Comparison of ENCODE assay signal across 21 cellular contexts in genomic region chr7:70460066-70460465, GRCh38.
DNase-seq lines count a peak whose midpoint lies in the region; ATAC-seq and TF ChIP-seq lines count a peak whose summit lies in the region.
"Had no signal": no experiment of that assay in that cellular context is flagged by ENCODE, and none has a peak within 500 bp of the region (broad histone marks: within the 10 kb centered on the region; RNA-seq: fewer than 3 reads in every experiment).

No MANE protein-coding gene starts in this region.

- no peaks in the 10 kb centered on the region for H3K27me3 ChIP-seq in BLaER1 treated with 17β-estradiol and CSF1 and Interleukin-3, amounts not matched to agents 10 nM and 100 nM
- no peaks in the 10 kb centered on the region for H3K27me3 ChIP-seq in OCI-LY1 (ENCODE audit: insufficient read depth, low read length)
- H3K27me3 ChIP-seq in trophoblast cell (ENCODE audit: insufficient read depth, low read length), result no peaks in the 10 kb centered on the region
- H3K27me3 ChIP-seq: BE2C had no signal

- no peak overlapping the region for H2AFZ ChIP-seq in OCI-LY1 (ENCODE audit: low read length)
- peak overlapping the region; percentile 23 for H2AFZ ChIP-seq in trophoblast cell (ENCODE audit: insufficient read depth, low read length, poor library complexity)

- H3K4me1 ChIP-seq in BLaER1 treated with 17β-estradiol and CSF1 and Interleukin-3, amounts not matched to agents 10 nM and 100 nM, result peaks cover 24 to 65% (median 54%) of the 10 kb centered on the region in 10 experiments
- H3K4me1 ChIP-seq in OCI-LY1 (ENCODE audit: insufficient read depth, low read length, severe bottlenecking), result peaks cover 51% of the 10 kb centered on the region
- H3K4me1 ChIP-seq in trophoblast cell (ENCODE audit: control insufficient read depth in 1 of 2, insufficient read depth in 2 of 2, low read length in 2 of 2), result peaks cover 19% of the 10 kb centered on the region in 2 experiments

- H4K12ac ChIP-seq in trophoblast cell (ENCODE audit: low read depth, low read length), result no peak overlapping the region

- H4K8ac ChIP-seq in trophoblast cell (ENCODE audit: low read depth, low read length), result peak overlapping the region; percentile 59

- no peak overlapping the region for H3K27ac ChIP-seq in BLaER1 treated with 17β-estradiol and CSF1 and Interleukin-3, amounts not matched to agents 10 nM and 100 nM
- H3K27ac ChIP-seq in OCI-LY1 (ENCODE audit: low read depth, low read length, poor library complexity, severe bottlenecking) (peak overlapping the region; percentile 95), trophoblast cell (ENCODE audit: low read depth, low read length) (peak overlapping the region; percentile 24)
- H3K27ac ChIP-seq: A549, C4-2B had no signal

- H3K9me2 ChIP-seq in OCI-LY1 (ENCODE audit: low read depth, low read length), result no peaks in the 10 kb centered on the region

- H3K23ac ChIP-seq in trophoblast cell (ENCODE audit: low read length), result no peak overlapping the region

- H4K20me1 ChIP-seq in BLaER1 treated with 17β-estradiol and CSF1 and Interleukin-3, amounts not matched to agents 10 nM and 100 nM, result peaks cover 0 to 3% (median 0%) of the 10 kb centered on the region in 11 experiments; a peak in 2 of 22 replicates
- H4K20me1 ChIP-seq in OCI-LY1 (ENCODE audit: insufficient read depth, low read length), result no peaks in the 10 kb centered on the region

- no peak overlapping the region for H3K4me3 ChIP-seq in BLaER1 treated with 17β-estradiol and CSF1 and Interleukin-3, amounts not matched to agents 10 nM and 100 nM
- H3K4me3 ChIP-seq in OCI-LY1 (ENCODE audit: low read depth, low read length, poor library complexity, severe bottlenecking) (peak overlapping the region; percentile 12), trophoblast cell (ENCODE audit: low read depth, low read length) (no peak overlapping the region)
- H3K4me3 ChIP-seq: A549, HAP-1 had no signal

- H3K9ac ChIP-seq in BLaER1 treated with 17β-estradiol and CSF1 and Interleukin-3, amounts not matched to agents 10 nM and 100 nM, result no peak overlapping the region
- H3K9ac ChIP-seq in OCI-LY1 (ENCODE audit: low read length) (peak overlapping the region; percentile 13; the same call in 1 of the 2 replicates), trophoblast cell (ENCODE audit: low read length) (no peak overlapping the region)

- peak overlapping the region; percentile 4 for H2BK120ac ChIP-seq in trophoblast cell (ENCODE audit: insufficient read depth, low read length, poor library complexity)

- peak overlapping the region; percentile 6 for H3K18ac ChIP-seq in trophoblast cell (ENCODE audit: low read length)

- WGBS in trophoblast cell (ENCODE audit: extremely low coverage, insufficient coverage, insufficient read length), result no CpG with 5 or more reads among the region's 10 CpGs

- H3K36me3 ChIP-seq in BLaER1 treated with 17β-estradiol and CSF1 and Interleukin-3, amounts not matched to agents 10 nM and 100 nM, result peaks cover 0 to 5% (median 0%) of the 10 kb centered on the region in 11 experiments; a peak in 3 of 22 replicates
- no peaks in the 10 kb centered on the region for H3K36me3 ChIP-seq in OCI-LY1 (ENCODE audit: insufficient read depth, low read length)
- no peaks in the 10 kb centered on the region for H3K36me3 ChIP-seq in trophoblast cell (ENCODE audit: control insufficient read depth in 1 of 2, insufficient read depth in 2 of 2, low read length in 2 of 2)
- H3K36me3 ChIP-seq: BE2C, HAP-1 had no signal

- peaks cover 7% of the 10 kb centered on the region; the same call in 1 of the 2 replicates for H3F3A ChIP-seq in OCI-LY1 (ENCODE audit: insufficient read depth, low read length)

- H3K9me3 ChIP-seq in BLaER1 treated with 17β-estradiol and CSF1 and Interleukin-3, amounts not matched to agents 10 nM and 100 nM (replicated peaks in 1 of 11), result no peaks in the 10 kb centered on the region
- H3K9me3 ChIP-seq in OCI-LY1 (ENCODE audit: low read length) (no peaks in the 10 kb centered on the region), trophoblast cell (ENCODE audit: insufficient read depth, low read depth, low read length) (peaks cover 3% of the 10 kb centered on the region)
- H3K9me3 ChIP-seq: A549, BE2C, HAP-1 had no signal

- DNase-seq in trophoblast cell, result no peak
- no peak for DNase-seq in effector CD4-positive, alpha-beta T cell
- DNase-seq in OCI-M1 (lab: John Stamatoyannopoulos, UW), result no peak
- DNase-seq: 8988T; ACHN; AML-193; BE2C; CD4-positive, CD25-positive, alpha-beta regulatory T cell; CD8-positive, alpha-beta T cell; DMS 273 treated with DMSO at 0.1 percent for 48 hours; DMS79; GF-D8; GOT3; HFFc6 had no signal

- peak overlapping the region; percentile 91 for H2BK12ac ChIP-seq in trophoblast cell (ENCODE audit: low read length)

- ATAC-seq in GM21528 (IDR thresholded peaks at IDR 0.05; ENCODE audit: low FRiP score, unreplicated experiment), result no peak
- no peak for ATAC-seq in GM18502 (IDR thresholded peaks at IDR 0.05; ENCODE audit: poor library complexity, unreplicated experiment)
- ATAC-seq: A549; CD8-positive, alpha-beta T cell had no signal

- peak overlapping the region in 7 of 11 experiments; percentile 24 to 93 (median 86); a peak in 11 of 22 replicates for H3K4me2 ChIP-seq in BLaER1 treated with 17β-estradiol and CSF1 and Interleukin-3, amounts not matched to agents 10 nM and 100 nM
- peak overlapping the region; percentile 44 for H3K4me2 ChIP-seq in OCI-LY1 (ENCODE audit: low read length)
- peak overlapping the region; percentile 1 for H3K4me2 ChIP-seq in trophoblast cell (ENCODE audit: low read length)
- H3K4me2 ChIP-seq: A549 had no signal

- peaks cover 13% of the 10 kb centered on the region for H3K79me1 ChIP-seq in trophoblast cell (ENCODE audit: low read length)

- H4K91ac ChIP-seq in trophoblast cell (ENCODE audit: low read depth, low read length), result peak overlapping the region; percentile 28

- H2AK5ac ChIP-seq in trophoblast cell (ENCODE audit: low read length), result no peak overlapping the region

- no peaks in the 10 kb centered on the region for H3K79me2 ChIP-seq in OCI-LY1 (ENCODE audit: insufficient read depth, low read length)
- H3K79me2 ChIP-seq in trophoblast cell (ENCODE audit: control insufficient read depth, insufficient read depth, low read length, poor library complexity), result no peaks in the 10 kb centered on the region

- H2BK5ac ChIP-seq in trophoblast cell (ENCODE audit: low read depth, low read length, poor library complexity), result peak overlapping the region; percentile 0

- TF ChIP-seq CTCF in OCI-LY1 (IDR thresholded peaks at IDR 0.05; ENCODE audit: low read length), result no peak

- H3K14ac ChIP-seq in trophoblast cell (ENCODE audit: low read length), result peak overlapping the region; percentile 24

- H3K4ac ChIP-seq in trophoblast cell (ENCODE audit: low read depth, low read length), result no peak overlapping the region

Comparison
In these comparisons a context has a peak if more than half of its experiments do, and no peak if none do; other contexts are left out.
1. H3K27ac ChIP-seq: peak in OCI-LY1 (single experiment) and trophoblast cell (single experiment); none in BLaER1 treated with 17β-estradiol and CSF1 and Interleukin-3, amounts not matched to agents 10 nM and 100 nM (0 of 11).
2. H3K4me2 ChIP-seq: peak in every context shown above with its lines; median percentile 86 in BLaER1 treated with 17β-estradiol and CSF1 and Interleukin-3, amounts not matched to agents 10 nM and 100 nM; 44 in OCI-LY1; 1 in trophoblast cell.